8 cellular contexts compared by ENCODE assay signal in genomic region chr2:130836501-130837174, GRCh38.
A peak's percentile ranks its signal among the peaks of the same experiment; 100 is the strongest.
DNase-seq lines count a peak whose midpoint lies in the region; ATAC-seq lines count a peak whose summit lies in the region.

Gene ARHGEF4 (plus strand): TSS chr2:130836914. CDS start chr2:130836954, 40 bp downstream.

- no peak for DNase-seq in activated CD4-positive, CD25-positive, alpha-beta regulatory T cell treated with anti-CD3 and anti-CD28 coated beads, Interleukin-2, amount 50 U/mL, for 72 hours
- DNase-seq in amygdala (lab: John Stamatoyannopoulos, UW) (peak in 35 of 56 donors; percentile 17 to 74 (median 44)), iPS-NIHi11 (ENCODE audit: low spot score) (peak; percentile 97)
- no peak for DNase-seq in stimulated activated naive B cell treated with anti-CD40 and anti-IgM and Interleukin-4, amounts not matched to agents 10 μg/mL and 1 μg/mL and 100 μg/mL, for 72 hours
- DNase-seq in stimulated activated CD4-positive, alpha-beta T cell treated with anti-CD3 and anti-CD28 coated beads, Interleukin-4, amount 100 ng/mL, for 1 hour = no peak

- H3K4me3 ChIP-seq in HUES6 (ENCODE audit: low read depth, low read length) = peak within 1 kb of the TSS; percentile 79

- peak within 1 kb of the TSS; percentile 38 for H3K9ac ChIP-seq in HUES6 (ENCODE audit: low read length)

- no peaks in the 10 kb centered on the region for H3K36me3 ChIP-seq in HUES6 (ENCODE audit: control insufficient read depth, insufficient read depth, low read length)

- no peak within 1 kb of the TSS for H3K27ac ChIP-seq in HUES6 (ENCODE audit: low read depth, low read length)

- H3K4me1 Mint-ChIP-seq in stimulated activated naive B cell treated with anti-CD40 and anti-IgM and Interleukin-4, amounts not matched to agents 10 μg/mL and 1 μg/mL and 100 μg/mL, for 72 hours = peaks cover 4% of the 10 kb centered on the region in 2 donors

- peaks cover 50% of the 10 kb centered on the region for H3K27me3 ChIP-seq in HUES6 (ENCODE audit: control insufficient read depth, insufficient read depth, low read length)

- H3K4me1 ChIP-seq in HUES6 (ENCODE audit: control insufficient read depth, insufficient read depth, low read length) = peaks cover 19% of the 10 kb centered on the region

- H3K27ac Mint-ChIP-seq in stimulated activated naive B cell treated with anti-CD40 and anti-IgM and Interleukin-4, amounts not matched to agents 10 μg/mL and 1 μg/mL and 100 μg/mL, for 72 hours = no peak within 1 kb of the TSS

- no peaks in the 10 kb centered on the region for H3K9me3 Mint-ChIP-seq in stimulated activated naive B cell treated with anti-CD40 and anti-IgM and Interleukin-4, amounts not matched to agents 10 μg/mL and 1 μg/mL and 100 μg/mL, for 72 hours

- peak; percentile 44 to 49 for ATAC-seq in activated CD4-positive, CD25-positive, alpha-beta regulatory T cell treated with anti-CD3 and anti-CD28 coated beads, Interleukin-2, amount 50 U/mL, for 24 hours
- ATAC-seq in stimulated activated naive B cell treated with anti-CD40 and anti-IgM and Interleukin-4, amounts not matched to agents 10 μg/mL and 1 μg/mL and 100 μg/mL, for 72 hours (replicated peaks) = peak; percentile 63 to 66
- no peak for ATAC-seq in GM21515 (IDR thresholded peaks at IDR 0.05; ENCODE audit: unreplicated experiment)

- H3K27me3 Mint-ChIP-seq in stimulated activated naive B cell treated with anti-CD40 and anti-IgM and Interleukin-4, amounts not matched to agents 10 μg/mL and 1 μg/mL and 100 μg/mL, for 72 hours = peaks cover 47 to 57% of the 10 kb centered on the region in 2 donors

- H3K36me3 Mint-ChIP-seq in stimulated activated naive B cell treated with anti-CD40 and anti-IgM and Interleukin-4, amounts not matched to agents 10 μg/mL and 1 μg/mL and 100 μg/mL, for 72 hours = no peaks in the 10 kb centered on the region

- peak within 1 kb of the TSS; percentile 52 to 74 for H3K4me3 Mint-ChIP-seq in stimulated activated naive B cell treated with anti-CD40 and anti-IgM and Interleukin-4, amounts not matched to agents 10 μg/mL and 1 μg/mL and 100 μg/mL, for 72 hours

- no peaks in the 10 kb centered on the region for H3K9me3 ChIP-seq in HUES6 (ENCODE audit: control insufficient read depth, insufficient read depth, low read depth, low read length)

Comparison
In these comparisons a context has a peak if more than half of its experiments do, and no peak if none do; other contexts are left out.
1. DNase-seq: peak in amygdala (35 of 56) and iPS-NIHi11 (single experiment); none in activated CD4-positive, CD25-positive, alpha-beta regulatory T cell treated with anti-CD3 and anti-CD28 coated beads, Interleukin-2, amount 50 U/mL, for 72 hours (single experiment), stimulated activated naive B cell treated with anti-CD40 and anti-IgM and Interleukin-4, amounts not matched to agents 10 μg/mL and 1 μg/mL and 100 μg/mL, for 72 hours (single experiment) and stimulated activated CD4-positive, alpha-beta T cell treated with anti-CD3 and anti-CD28 coated beads, Interleukin-4, amount 100 ng/mL, for 1 hour (single experiment).